In genomic region chr5:139747583-139748504, GRCh38 we compare ENCODE assay signal across 8 cellular contexts. TPM values are rescaled to one million over a fixed set of nuclear protein-coding genes. Genes with fewer than 3 reads are reported as not detected.
DNase-seq lines count a peak whose midpoint lies in the region; ATAC-seq and TF ChIP-seq lines count a peak whose summit lies in the region.

No MANE protein-coding gene starts in this region.

- peak overlapping the region; percentile 15; the same call in 1 of the 2 replicates for H3K9ac ChIP-seq in MM.1S (ENCODE audit: low read length)

- TF ChIP-seq CTCF in AG04450 (IDR thresholded peaks at IDR 0.05; ENCODE audit: low read depth, low read length) (no peak), MM.1S (IDR thresholded peaks at IDR 0.05; ENCODE audit: low read length) (no peak), esophagus squamous epithelium (IDR thresholded peaks at IDR 0.05) (no peak), nephron (IDR thresholded peaks at IDR 0.05; ENCODE audit: unreplicated experiment in 3 of 3) (no peak), thoracic aorta (IDR thresholded peaks at IDR 0.05) (no peak)

- peak overlapping the region; percentile 80 to 84 (median 82) for H3K4me3 Mint-ChIP-seq in nephron

- H3K4me3 ChIP-seq in AG04450 (ENCODE audit: low read depth, low read length) (peak overlapping the region; percentile 44), MM.1S (ENCODE audit: low read length) (peak overlapping the region; percentile 54), esophagus squamous epithelium (peak overlapping the region; percentile 22 to 63 (median 45)), thoracic aorta (peak overlapping the region; percentile 76)

- H3K27me3 ChIP-seq in AG04450 (ENCODE audit: control insufficient read depth, insufficient read depth, low read length): peaks cover 8% of the 10 kb centered on the region
- peaks cover 39% of the 10 kb centered on the region for H3K27me3 ChIP-seq in MM.1S (replicated peaks; ENCODE audit: insufficient read depth, low read length)
- H3K27me3 ChIP-seq in esophagus squamous epithelium: peaks cover 0 to 70% (median 14%) of the 10 kb centered on the region in 4 donors
- no peaks in the 10 kb centered on the region for H3K27me3 ChIP-seq in thoracic aorta (replicated peaks; ENCODE audit: insufficient read depth)

- TF ChIP-seq POLR2A in GM19193 (IDR thresholded peaks at IDR 0.05; ENCODE audit: extremely low read depth, insufficient read depth, insufficient read length): peak; percentile 5
- TF ChIP-seq POLR2A in esophagus squamous epithelium (IDR thresholded peaks at IDR 0.05): no peak

- H3K36me3 ChIP-seq in MM.1S (replicated peaks; ENCODE audit: insufficient read depth, low read length) (no peaks in the 10 kb centered on the region), esophagus squamous epithelium (no peaks in the 10 kb centered on the region), thoracic aorta (no peaks in the 10 kb centered on the region)

- peak overlapping the region; percentile 62 to 93 (median 63) for H3K27ac Mint-ChIP-seq in nephron

- H3K27me3 Mint-ChIP-seq in nephron (ENCODE audit: low read depth): peaks cover 53% of the 10 kb centered on the region

- WGBS in esophagus squamous epithelium, 2 donors: 2 to 18% methylated on average over 4 to 21 of the region's 60 CpGs

- no peaks in the 10 kb centered on the region for H3F3A ChIP-seq in MM.1S (ENCODE audit: insufficient read depth, low read length)

- peak overlapping the region; percentile 67 for H2AFZ ChIP-seq in MM.1S (ENCODE audit: low read length)

- peak overlapping the region; percentile 98 for H3K4me2 ChIP-seq in MM.1S (ENCODE audit: low read depth, low read length)

- ATAC-seq in thoracic aorta (ENCODE audit: insufficient number of reproducible peaks, low FRiP score, low read depth) (peak; percentile 9), HG03045 (IDR thresholded peaks at IDR 0.05; ENCODE audit: unreplicated experiment) (no peak)

- H3K27ac ChIP-seq in AG04450 (ENCODE audit: low read depth, low read length) (no peak overlapping the region), MM.1S (ENCODE audit: low read length) (no peak overlapping the region), esophagus squamous epithelium (peak overlapping the region in 1 of 4 donors; percentile 23), thoracic aorta (no peak overlapping the region)

- no peak for DNase-seq in AG04450 (ENCODE audit: low read depth, low spot score)
- no peak for DNase-seq in MM.1S
- DNase-seq in activated T-cell treated with anti-CD3 and anti-CD28 coated beads for 4 hours: peak; percentile 56
- no peak for DNase-seq in esophagus squamous epithelium (lab: John Stamatoyannopoulos, UW)
- peak; percentile 41 for DNase-seq in thoracic aorta (ENCODE audit: low spot score)

- H3K9me3 Mint-ChIP-seq in nephron: no peaks in the 10 kb centered on the region

- no peaks in the 10 kb centered on the region for H3K9me2 ChIP-seq in MM.1S (replicated peaks; ENCODE audit: insufficient read depth, low read length)

- no peaks in the 10 kb centered on the region for H4K20me1 ChIP-seq in MM.1S (ENCODE audit: insufficient read depth, low read length)

- H3K9me3 ChIP-seq in AG04450 (ENCODE audit: control insufficient read depth, insufficient read depth, low read length) (no peaks in the 10 kb centered on the region; the same call in 1 of the 2 replicates), MM.1S (replicated peaks; ENCODE audit: insufficient read depth, low read length) (no peaks in the 10 kb centered on the region), esophagus squamous epithelium (no peaks in the 10 kb centered on the region), thoracic aorta (no peaks in the 10 kb centered on the region)

- CTCF ChIA-PET in AG04450 (lab: Charles Lee): interaction anchor here (0.6 to 2.0 kb wide), 4 partner anchors 18 to 114 kb away, joined by 3 to 6 read pairs (median 4); no protein-coding TSS in a partner anchor

- intact Hi-C loops in esophagus squamous epithelium (cut with DNase I): no loop called here

- no peaks in the 10 kb centered on the region for H3K79me2 ChIP-seq in MM.1S (ENCODE audit: low read length)

- H3K4me1 Mint-ChIP-seq in nephron: peaks cover 66% of the 10 kb centered on the region

- POLR2A ChIA-PET in AG04450 (lab: Yijun Ruan, JAX): interaction anchor here (0.6 to 0.7 kb wide), 3 partner anchors 111 to 326 kb away, joined by 3 to 8 read pairs (median 7); no protein-coding TSS in a partner anchor

- peaks cover 10% of the 10 kb centered on the region; the same call in 1 of the 2 replicates for H3K4me1 ChIP-seq in MM.1S (ENCODE audit: low read length)
- peaks cover 17 to 40% (median 37%) of the 10 kb centered on the region in 3 donors for H3K4me1 ChIP-seq in esophagus squamous epithelium
- peaks cover 23 to 39% of the 10 kb centered on the region in 2 donors for H3K4me1 ChIP-seq in thoracic aorta (ENCODE audit: control insufficient read depth in 1 of 2, low read depth in 2 of 2)

- H3K36me3 Mint-ChIP-seq in nephron (ENCODE audit: low read depth): no peaks in the 10 kb centered on the region

RNA-seq across cellular contexts. Expression of gene PSD2, which starts 47.8 kb away (rescaled TPM):
- 0.05 TPM in 1 of 2 replicates, not detected in the other for polyA plus RNA-seq in AG04450 (2011; rRNA removed)
- 0.05 TPM in 1 of 2 replicates, not detected in the other for polyA minus RNA-seq in AG04450 (2011; rRNA and poly(A)+ RNA removed)
- total RNA-seq in esophagus squamous epithelium (not detected), thoracic aorta (under 1 TPM; 0.14 to 0.41 TPM)

Comparison
In these comparisons a context has a peak if more than half of its experiments do, and no peak if none do; other contexts are left out.
1. DNase-seq: peak in activated T-cell treated with anti-CD3 and anti-CD28 coated beads for 4 hours (single experiment) and thoracic aorta (single experiment); none in AG04450 (single experiment), MM.1S (single experiment) and esophagus squamous epithelium (single experiment).
2. Peak in every context shown above with its lines, with median percentiles within 50 percentile points of each other: H3K4me3 ChIP-seq.